In genomic region chr10:38156416-38157269, GRCh38 we compare ENCODE assay signal across 23 cellular contexts.
DNase-seq lines count a peak whose midpoint lies in the region; ATAC-seq, FAIRE-seq and TF ChIP-seq lines count a peak whose summit lies in the region.
"Had no signal": no experiment of that assay in that cellular context is flagged by ENCODE, and none has a peak within 500 bp of the region (broad histone marks: within the 10 kb centered on the region; RNA-seq: fewer than 3 reads in every experiment).

No MANE protein-coding gene starts in this region.

- no peak overlapping the region for H2BK5ac ChIP-seq in H9 (ENCODE audit: insufficient read length, low read length)

- in situ Hi-C loops in HepG2 (cut with HindIII; ENCODE audit: extremely low pct_ligation_motif_present, low pct_unique_long_range_greater_than_20kb): no loop called here

- H3K27me3 Mint-ChIP-seq in T-cell: no peaks in the 10 kb centered on the region
- H3K27me3 Mint-ChIP-seq in H9 (ENCODE audit: low read depth): no peaks in the 10 kb centered on the region

- H3K56ac ChIP-seq in H9 (ENCODE audit: insufficient read length, low read depth, low read length): no peak overlapping the region

- TF ChIP-seq CTCF in SK-N-SH (IDR thresholded peaks at IDR 0.05): no peak
- no peak for TF ChIP-seq CTCF in HepG2 (CRISPR knock-in tag; IDR thresholded peaks at IDR 0.05)
- no peak for TF ChIP-seq CTCF in upper lobe of left lung (IDR thresholded peaks at IDR 0.05)
- no peak for TF ChIP-seq CTCF in H9 (conservative IDR thresholded peaks at IDR 0.05)

- no peaks in the 10 kb centered on the region for H3K23me2 ChIP-seq in H9 (ENCODE audit: insufficient read length, low read depth, low read length, poor library complexity, severe bottlenecking)

- no peaks in the 10 kb centered on the region for H3K36me3 ChIP-seq in SK-N-SH (replicated peaks in 1 of 2; ENCODE audit: control insufficient read depth in 1 of 2, insufficient read depth in 2 of 2, low read length in 1 of 2)
- H3K36me3 ChIP-seq in HepG2 (replicated peaks in 1 of 2; ENCODE audit: control insufficient read depth in 1 of 2, insufficient read depth in 2 of 2, low read length in 2 of 2): no peaks in the 10 kb centered on the region
- no peaks in the 10 kb centered on the region for H3K36me3 ChIP-seq in upper lobe of left lung
- H3K36me3 ChIP-seq: SJSA1 had no signal

- TF ChIP-seq POLR2A in HepG2 (IDR thresholded peaks at IDR 0.05; ENCODE audit: insufficient read depth in 1 of 2, low read depth in 2 of 2, low read length in 2 of 2) (no peak), upper lobe of left lung (IDR thresholded peaks at IDR 0.05) (no peak)

- no peaks in the 10 kb centered on the region for H3K4me1 ChIP-seq in SK-N-SH (ENCODE audit: control insufficient read depth in 1 of 2, insufficient read depth in 2 of 2, low read depth in 1 of 2, low read length in 1 of 2)
- H3K4me1 ChIP-seq in HepG2 (ENCODE audit: insufficient read depth, low read length): no peaks in the 10 kb centered on the region
- no peaks in the 10 kb centered on the region for H3K4me1 ChIP-seq in upper lobe of left lung
- H3K4me1 ChIP-seq in H9 (ENCODE audit: insufficient read depth, low read length): no peaks in the 10 kb centered on the region
- H3K4me1 ChIP-seq: SJSA1 had no signal

- DNase-seq in SK-N-SH: peak; percentile 13
- DNase-seq in RPMI8226: peak; percentile 6
- no peak for DNase-seq in HepG2 (ENCODE audit: low spot score)
- peak in 1 of 2 donors; percentile 68 for DNase-seq in upper lobe of left lung
- DNase-seq in T-cell: no peak
- no peak for DNase-seq in kidney glomerular epithelial cell (lab: John Stamatoyannopoulos, UW)
- no peak for DNase-seq in H9
- DNase-seq: Calu3, DMS153, DND-41, Kasumi-1, MV-4-11, NCI-H1105, NCI-H1436 treated with DMSO at 0.1 percent for 48 hours, NCI-H187 treated with DMSO at 0.1 percent for 48 hours, NCI-H2171 treated with DMSO at 0.1 percent for 48 hours, NCI-H345, PC-9 had no signal

- no peak overlapping the region for H2BK20ac ChIP-seq in H9 (ENCODE audit: low read depth, low read length, poor library complexity, severe bottlenecking)

- H3K9me3 ChIP-seq in SK-N-SH (no peaks in the 10 kb centered on the region; the same call in 1 of the 2 replicates), HepG2 (ENCODE audit: low read length) (no peaks in the 10 kb centered on the region), upper lobe of left lung (peaks cover 0 to 29% (median 14%) of the 10 kb centered on the region in 4 donors), H9 (ENCODE audit: control insufficient read depth, low read depth, low read length) (peaks cover 66% of the 10 kb centered on the region)
- H3K9me3 ChIP-seq: SJSA1 had no signal

- no peaks in the 10 kb centered on the region for H3F3A ChIP-seq in SK-N-SH (replicated peaks; ENCODE audit: insufficient read depth)

- H3K27ac ChIP-seq in SK-N-SH (ENCODE audit: low read depth in 2 of 2, low read length in 1 of 2): no peak overlapping the region
- H3K27ac ChIP-seq in HepG2 (ENCODE audit: extremely low read length, insufficient read depth, low read length): no peak overlapping the region
- no peak overlapping the region for H3K27ac ChIP-seq in upper lobe of left lung
- no peak overlapping the region for H3K27ac ChIP-seq in H9 (ENCODE audit: insufficient read length, low read depth, low read length)
- H3K27ac ChIP-seq: PC-9, SJSA1 had no signal

- no peak overlapping the region for H4K8ac ChIP-seq in H9 (replicated peaks; ENCODE audit: insufficient read length, low read depth, low read length)

- H3K18ac ChIP-seq in H9 (ENCODE audit: insufficient read length, low read depth, low read length): no peak overlapping the region

- H3K4me2 ChIP-seq in SK-N-SH (no peak overlapping the region), HepG2 (ENCODE audit: low read depth, low read length) (no peak overlapping the region), H9 (ENCODE audit: insufficient read depth, insufficient read length, low read length) (no peak overlapping the region)
- H3K4me2 ChIP-seq: PC-9 had no signal

- no peaks in the 10 kb centered on the region for H3K36me3 Mint-ChIP-seq in T-cell
- H3K36me3 Mint-ChIP-seq in H9 (ENCODE audit: insufficient read depth in 1 of 3, low read depth in 3 of 3): peaks cover 7 to 25% (median 11%) of the 10 kb centered on the region in 3 experiments; a peak in 6 of 7 replicates

- no peaks in the 10 kb centered on the region for H3K79me2 ChIP-seq in SK-N-SH (ENCODE audit: insufficient read depth)
- H3K79me2 ChIP-seq in HepG2 (ENCODE audit: insufficient read depth, low read length): no peaks in the 10 kb centered on the region
- H3K79me2 ChIP-seq in H9 (ENCODE audit: insufficient read depth, low read length): no peaks in the 10 kb centered on the region

- no peak overlapping the region for H3T11ph ChIP-seq in H9 (ENCODE audit: low read length)

- no peaks in the 10 kb centered on the region for H3K79me1 ChIP-seq in H9 (ENCODE audit: insufficient read depth, low read depth, low read length, poor library complexity, severe bottlenecking)

- H3K27me3 ChIP-seq in SK-N-SH (ENCODE audit: insufficient read depth) (no peaks in the 10 kb centered on the region; the same call in 1 of the 2 replicates), HepG2 (ENCODE audit: control insufficient read depth in 1 of 2, insufficient read depth in 2 of 2, low read length in 2 of 2) (peaks cover 0 to 11% of the 10 kb centered on the region in 2 experiments; a peak in 1 of 5 replicates), upper lobe of left lung (no peaks in the 10 kb centered on the region), H9 (ENCODE audit: insufficient read depth, low read length) (no peaks in the 10 kb centered on the region)
- H3K27me3 ChIP-seq: SJSA1 had no signal

- H4K20me1 ChIP-seq in SK-N-SH (ENCODE audit: insufficient read depth) (no peaks in the 10 kb centered on the region), HepG2 (ENCODE audit: insufficient read depth, low read length) (no peaks in the 10 kb centered on the region), H9 (ENCODE audit: control insufficient read depth, insufficient read depth, insufficient read length) (no peaks in the 10 kb centered on the region)

- no peak overlapping the region for H2AK5ac ChIP-seq in H9 (ENCODE audit: insufficient read length, low read length)

- TF ChIP-seq RAD21 in SK-N-SH (IDR thresholded peaks at IDR 0.05; ENCODE audit: low read length) (no peak), HepG2 (CRISPR knock-in tag; IDR thresholded peaks at IDR 0.05) (no peak)

- WGBS in SK-N-SH (ENCODE audit: low lambda C conversion rate): 7% methylated on average over 10 of the region's 37 CpGs
- 38% methylated on average over 9 of the region's 37 CpGs for WGBS in HepG2 (ENCODE audit: low lambda C conversion rate)
- 84 to 90% methylated on average over 23 to 37 of the region's 37 CpGs for WGBS in upper lobe of left lung, 2 donors
- WGBS in H9 (ENCODE audit: extremely low coverage, insufficient read length, low lambda C conversion rate): no CpG with 5 or more reads among the region's 37 CpGs

- TF ChIP-seq EP300 in SK-N-SH (IDR thresholded peaks at IDR 0.05; ENCODE audit: borderline replicate concordance in 1 of 2, low read depth in 1 of 2, low read length in 1 of 2) (no peak), HepG2 (IDR thresholded peaks at IDR 0.05; ENCODE audit: low read depth in 2 of 2, low read length in 2 of 2) (no peak), HepG2 (CRISPR knock-in tag; IDR thresholded peaks at IDR 0.05; ENCODE audit: borderline replicate concordance) (no peak), upper lobe of left lung (IDR thresholded peaks at IDR 0.05) (no peak)

- H3K9ac ChIP-seq in SK-N-SH (no peak overlapping the region), HepG2 (ENCODE audit: insufficient read depth, low read depth, low read length) (no peak overlapping the region), H9 (ENCODE audit: extremely low read depth, insufficient read length, low read length) (no peak overlapping the region)

- no peak overlapping the region for H2BK15ac ChIP-seq in H9 (ENCODE audit: low read depth, low read length)

- no TSS peak for BruUV-seq in HepG2 (replicated peaks; lab: Mats Ljungman, UMichigan)

- CTCF ChIA-PET in SK-N-SH (lab: Yijun Ruan, JAX): no interaction called here
- CTCF ChIA-PET in HepG2 (lab: Yijun Ruan, JAX; ENCODE audit: low intra/inter-chr PET ratio, low total read pairs): no interaction called here
- CTCF ChIA-PET in T-cell (lab: Charles Lee): no interaction called here

- H3K4me3 ChIP-seq in SK-N-SH (ENCODE audit: low read depth in 2 of 2, low read length in 1 of 2): peak overlapping the region in 1 of 2 experiments; percentile 37; a peak in 2 of 4 replicates
- no peak overlapping the region for H3K4me3 ChIP-seq in HepG2 (replicated peaks in 1 of 3; ENCODE audit: insufficient read depth in 1 of 3, low read depth in 2 of 3, low read length in 3 of 3)
- no peak overlapping the region for H3K4me3 ChIP-seq in upper lobe of left lung
- H3K4me3 ChIP-seq: K562, PC-9, SJSA1 had no signal

- no peaks in the 10 kb centered on the region for H3K9me2 ChIP-seq in SK-N-SH

- H3K4me1 Mint-ChIP-seq in T-cell: no peaks in the 10 kb centered on the region
- no peaks in the 10 kb centered on the region for H3K4me1 Mint-ChIP-seq in H9

- H4K5ac ChIP-seq in H9 (ENCODE audit: insufficient read length, low read depth, low read length): no peak overlapping the region

- intact Hi-C loops in HepG2 (cut with micrococcal nuclease; ENCODE audit: unreplicated experiment): no loop called here

- no peak overlapping the region for H3K4ac ChIP-seq in H9 (ENCODE audit: low read depth, low read length)

- no peak overlapping the region for H2AFZ ChIP-seq in SK-N-SH (ENCODE audit: low read depth)
- no peak overlapping the region for H2AFZ ChIP-seq in HepG2 (ENCODE audit: low read length)
- H2AFZ ChIP-seq in H9 (ENCODE audit: low read length): no peak overlapping the region
- H2AFZ ChIP-seq: PC-9 had no signal

- no peak for FAIRE-seq in HepG2 (lab: Jason Lieb, UNC)
- FAIRE-seq: GM12892, H54, K562 had no signal

- no peak overlapping the region for H4K91ac ChIP-seq in H9 (ENCODE audit: insufficient read length, low read depth, low read length)

- no peak overlapping the region for H3K14ac ChIP-seq in H9 (ENCODE audit: insufficient read depth, low read length)

- H2BK120ac ChIP-seq in H9 (ENCODE audit: low read depth, low read length, poor library complexity, severe bottlenecking): no peak overlapping the region

- ATAC-seq in SK-N-SH treated with all-trans-retinoic acid at 6 μM for 48 hours: no peak
- peak; percentile 26; the same call in 1 of the 3 replicates for ATAC-seq in HepG2
- peak; percentile 34 to 57 for ATAC-seq in upper lobe of left lung (ENCODE audit: low FRiP score in 2 of 2)
- no peak for ATAC-seq in T-cell (replicated peaks in 1 of 4)
- ATAC-seq: K562 had no signal

- H2BK12ac ChIP-seq in H9 (ENCODE audit: insufficient read length, low read depth, low read length): no peak overlapping the region

- no peak overlapping the region for H3K23ac ChIP-seq in H9 (ENCODE audit: insufficient read length, low read depth, low read length)

- POLR2A ChIA-PET in SK-N-SH (lab: Yijun Ruan, JAX) (no interaction called here), HepG2 (lab: Yijun Ruan, JAX) (no interaction called here), T-cell (lab: Charles Lee) (no interaction called here)

- H3K27ac Mint-ChIP-seq in T-cell (no peak overlapping the region), H9 (no peak overlapping the region)

- H3K4me3 Mint-ChIP-seq in T-cell (no peak overlapping the region), H9 (no peak overlapping the region)

- H3K9me3 Mint-ChIP-seq in T-cell (peaks cover 9 to 24% (median 21%) of the 10 kb centered on the region in 3 donors), H9 (peaks cover 88 to 91% of the 10 kb centered on the region in 2 experiments)

Comparison
In these comparisons a context has a peak if more than half of its experiments do, and no peak if none do; other contexts are left out.
1. DNase-seq: peak in SK-N-SH (single experiment) and RPMI8226 (single experiment); none in HepG2 (single experiment), T-cell (0 of 34), kidney glomerular epithelial cell (single experiment) and H9 (single experiment).
2. ATAC-seq: peak in HepG2 (single experiment) and upper lobe of left lung (2 of 2); none in SK-N-SH treated with all-trans-retinoic acid at 6 μM for 48 hours (single experiment) and T-cell (0 of 4).